29 cellular contexts compared by ENCODE assay signal in the genomic region with DNA sequence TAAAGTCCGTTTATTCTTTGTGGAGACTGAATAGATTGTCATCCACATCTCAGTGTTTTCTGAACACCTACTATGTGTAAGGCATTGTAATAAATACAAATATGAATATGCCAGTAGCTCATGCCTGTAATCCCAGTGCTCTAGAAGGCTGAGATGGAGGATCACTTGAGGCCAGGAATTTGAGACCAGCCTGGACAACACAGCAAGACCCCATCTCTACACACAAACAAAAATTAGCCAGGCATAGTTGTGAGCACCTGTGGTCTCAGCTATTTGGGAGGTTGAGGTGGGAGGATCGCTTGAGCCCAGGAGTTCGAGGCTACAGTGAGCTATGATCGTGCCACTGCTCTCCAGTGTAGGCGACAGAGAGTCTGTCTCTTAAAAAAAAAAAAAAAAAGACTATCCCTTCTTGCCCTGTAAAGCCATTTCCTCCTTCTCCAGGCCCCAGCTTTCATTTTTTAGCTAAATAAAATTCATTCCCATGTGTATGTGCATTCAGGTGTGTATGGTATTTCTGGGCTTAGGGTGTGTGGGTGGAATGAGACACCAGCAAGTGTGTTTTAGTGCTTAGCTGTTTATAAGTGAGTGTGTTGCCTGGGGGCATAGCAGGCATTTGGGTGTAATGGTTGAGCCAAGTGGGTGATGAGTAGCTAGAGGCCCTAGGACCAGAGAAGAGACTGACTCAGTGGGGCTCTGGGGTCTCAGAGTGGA. TPM values are rescaled to one million over a fixed set of nuclear protein-coding genes. Genes with fewer than 3 reads are reported as not detected.
DNase-seq lines count a peak whose midpoint lies in the region; ATAC-seq, FAIRE-seq and TF ChIP-seq lines count a peak whose summit lies in the region.
"Had no signal": no experiment of that assay in that cellular context is flagged by ENCODE, and none has a peak within 500 bp of the region (broad histone marks: within the 10 kb centered on the region; RNA-seq: fewer than 3 reads in every experiment).

No MANE protein-coding gene starts in this region.

- no peak overlapping the region for H3K27ac ChIP-seq in HepG2 (ENCODE audit: extremely low read length, insufficient read depth, low read length)
- no peak overlapping the region for H3K27ac ChIP-seq in right lobe of liver
- peak overlapping the region; percentile 13 for H3K27ac ChIP-seq in astrocyte (ENCODE audit: low read depth, low read length)
- H3K27ac ChIP-seq: A549, ascending aorta, C4-2B, coronary artery, heart right ventricle, SJSA1 had no signal

- peaks cover 7% of the 10 kb centered on the region for H3K36me3 Mint-ChIP-seq in astrocyte (ENCODE audit: low read depth, unreplicated experiment)
- H3K36me3 Mint-ChIP-seq in activated CD4-positive, alpha-beta T cell treated with anti-CD3 and anti-CD28 coated beads, Interleukin-2, amount 10 ng/mL, durations not matched to agents 24 days and 14 days (ENCODE audit: low read depth), result no peaks in the 10 kb centered on the region

- FAIRE-seq in HepG2 (lab: Jason Lieb, UNC), result no peak
- FAIRE-seq in astrocyte (lab: Jason Lieb, UNC), result no peak
- FAIRE-seq: A549, GM19239, islet of Langerhans, TTC549 had no signal

- peaks cover 2% of the 10 kb centered on the region for H3K27me3 Mint-ChIP-seq in astrocyte (ENCODE audit: low read depth, unreplicated experiment)
- peaks cover 3% of the 10 kb centered on the region for H3K27me3 Mint-ChIP-seq in activated CD4-positive, alpha-beta T cell treated with anti-CD3 and anti-CD28 coated beads, Interleukin-2, amount 10 ng/mL, durations not matched to agents 24 days and 14 days

- H2AFZ ChIP-seq in HepG2 (ENCODE audit: low read length) (no peak overlapping the region), astrocyte (ENCODE audit: low read depth, low read length) (peak overlapping the region; percentile 46)

- peaks cover 15% of the 10 kb centered on the region for H3K4me1 Mint-ChIP-seq in astrocyte (ENCODE audit: low read depth, unreplicated experiment)
- no peaks in the 10 kb centered on the region for H3K4me1 Mint-ChIP-seq in activated CD4-positive, alpha-beta T cell treated with anti-CD3 and anti-CD28 coated beads, Interleukin-2, amount 10 ng/mL, durations not matched to agents 24 days and 14 days

- no peaks in the 10 kb centered on the region for H3K9me3 Mint-ChIP-seq in astrocyte (ENCODE audit: unreplicated experiment)
- no peaks in the 10 kb centered on the region for H3K9me3 Mint-ChIP-seq in activated CD4-positive, alpha-beta T cell treated with anti-CD3 and anti-CD28 coated beads, Interleukin-2, amount 10 ng/mL, durations not matched to agents 24 days and 14 days
- H3K9me3 Mint-ChIP-seq: activated naive CD4-positive, alpha-beta T cell treated with anti-CD3 and anti-CD28 coated beads for 36 hours had no signal

- no peak overlapping the region for H3K4me2 ChIP-seq in HepG2 (ENCODE audit: low read depth, low read length)
- H3K4me2 ChIP-seq in astrocyte (ENCODE audit: low read length), result peak overlapping the region; percentile 1
- H3K4me2 ChIP-seq: A549 had no signal

- H3K9ac ChIP-seq in HepG2 (ENCODE audit: insufficient read depth, low read depth, low read length) (no peak overlapping the region), astrocyte (ENCODE audit: low read length) (no peak overlapping the region)

- in situ Hi-C loops in HepG2 (cut with HindIII; ENCODE audit: extremely low pct_ligation_motif_present, low pct_unique_long_range_greater_than_20kb), result no loop called here

- no peak for TF ChIP-seq CTCF in HepG2 (CRISPR knock-in tag; IDR thresholded peaks at IDR 0.05)
- no peak for TF ChIP-seq CTCF in right lobe of liver (IDR thresholded peaks at IDR 0.05)
- TF ChIP-seq CTCF in astrocyte (IDR thresholded peaks at IDR 0.05; ENCODE audit: insufficient read depth, low read depth, low read length), result no peak

- peak overlapping the region; percentile 23 for H3K4me3 Mint-ChIP-seq in astrocyte (ENCODE audit: unreplicated experiment)
- H3K4me3 Mint-ChIP-seq in activated CD4-positive, alpha-beta T cell treated with anti-CD3 and anti-CD28 coated beads, Interleukin-2, amount 10 ng/mL, durations not matched to agents 24 days and 14 days, result no peak overlapping the region
- H3K4me3 Mint-ChIP-seq: activated naive CD4-positive, alpha-beta T cell treated with anti-CD3 and anti-CD28 coated beads for 36 hours; nephron progenitor cell had no signal

- TF ChIP-seq EP300 in HepG2 (IDR thresholded peaks at IDR 0.05; ENCODE audit: low read depth in 2 of 2, low read length in 2 of 2), result no peak
- TF ChIP-seq EP300 in HepG2 (CRISPR knock-in tag; IDR thresholded peaks at IDR 0.05; ENCODE audit: borderline replicate concordance), result no peak

- no peak overlapping the region for H3K4me3 ChIP-seq in HepG2 (replicated peaks in 1 of 3; ENCODE audit: insufficient read depth in 1 of 3, low read depth in 2 of 3, low read length in 3 of 3)
- H3K4me3 ChIP-seq in right lobe of liver, result no peak overlapping the region
- H3K4me3 ChIP-seq in astrocyte (ENCODE audit: insufficient read depth, low read depth, low read length), result no peak overlapping the region
- H3K4me3 ChIP-seq: A549, ascending aorta, coronary artery, heart right ventricle, SJSA1 had no signal

- H4K20me1 ChIP-seq in HepG2 (ENCODE audit: insufficient read depth, low read length) (no peaks in the 10 kb centered on the region), astrocyte (ENCODE audit: insufficient read depth, low read length) (no peaks in the 10 kb centered on the region)

- H3K9me3 ChIP-seq in HepG2 (ENCODE audit: low read length) (no peaks in the 10 kb centered on the region), right lobe of liver (no peaks in the 10 kb centered on the region), astrocyte (ENCODE audit: insufficient read depth, low read depth, low read length) (no peaks in the 10 kb centered on the region)
- H3K9me3 ChIP-seq: A549, ascending aorta, heart right ventricle, SJSA1 had no signal

- CTCF ChIA-PET in HepG2 (lab: Yijun Ruan, JAX; ENCODE audit: low intra/inter-chr PET ratio, low total read pairs), result no interaction called here

- H3K27ac Mint-ChIP-seq in astrocyte (ENCODE audit: unreplicated experiment), result no peak overlapping the region
- no peak overlapping the region for H3K27ac Mint-ChIP-seq in activated CD4-positive, alpha-beta T cell treated with anti-CD3 and anti-CD28 coated beads, Interleukin-2, amount 10 ng/mL, durations not matched to agents 24 days and 14 days
- H3K27ac Mint-ChIP-seq: activated naive CD4-positive, alpha-beta T cell treated with anti-CD3 and anti-CD28 coated beads for 36 hours; nephron progenitor cell had no signal

- DNase-seq in HepG2 (ENCODE audit: low spot score) (no peak), right lobe of liver (no peak), astrocyte (ENCODE audit: low read depth) (no peak), glomerular visceral epithelial cell (ENCODE audit: extremely low spot score) (peak; percentile 42), GM19238 (ENCODE audit: insufficient read length, low spot score) (no peak)
- DNase-seq in activated CD4-positive, alpha-beta T cell treated with anti-CD3 and anti-CD28 coated beads, Interleukin-2, amount 10 ng/mL, durations not matched to agents 24 days and 14 days, result no peak
- DNase-seq: activated naive CD4-positive, alpha-beta T cell treated with anti-CD3 and anti-CD28 coated beads for 36 hours; DMS53; erythroblast; heart right ventricle; mesendoderm; NCI-H187; NCI-H524 treated with DMSO at 0.1 percent for 48 hours; nephron progenitor cell; stimulated activated CD4-positive, alpha-beta T cell treated with anti-CD3 and anti-CD28 coated beads, Interleukin-15, amount 100 ng/mL, for 24 hours; stimulated activated naive CD4-positive, alpha-beta T cell had no signal

- no peak for TF ChIP-seq RAD21 in HepG2 (CRISPR knock-in tag; IDR thresholded peaks at IDR 0.05)

- H3K79me2 ChIP-seq in HepG2 (ENCODE audit: insufficient read depth, low read length) (no peaks in the 10 kb centered on the region), astrocyte (ENCODE audit: insufficient read depth, low read length) (peaks cover 4% of the 10 kb centered on the region)

- POLR2A ChIA-PET in HepG2 (lab: Yijun Ruan, JAX), result no interaction called here

- TF ChIP-seq POLR2A in HepG2 (IDR thresholded peaks at IDR 0.05; ENCODE audit: insufficient read depth in 1 of 2, low read depth in 2 of 2, low read length in 2 of 2), result no peak
- no peak for TF ChIP-seq POLR2A in right lobe of liver (IDR thresholded peaks at IDR 0.05)

- WGBS in HepG2 (ENCODE audit: low lambda C conversion rate), result 90% methylated on average over 5 of the region's 5 CpGs
- WGBS in right lobe of liver (ENCODE audit: insufficient coverage, low coverage, low lambda C conversion rate, missing lambda C conversion rate), result 87% methylated on average over 5 of the region's 5 CpGs

- intact Hi-C loops in HepG2 (cut with micrococcal nuclease; ENCODE audit: unreplicated experiment) (no loop called here), right lobe of liver (cut with DNase I) (no loop called here)
- intact Hi-C loops in activated CD4-positive, alpha-beta T cell treated with anti-CD3 and anti-CD28 coated beads, Interleukin-2, amount 10 ng/mL, durations not matched to agents 24 days and 14 days (cut with micrococcal nuclease), result no loop called here

- H3K27me3 ChIP-seq in HepG2 (ENCODE audit: control insufficient read depth in 1 of 2, insufficient read depth in 2 of 2, low read length in 2 of 2) (no peaks in the 10 kb centered on the region), right lobe of liver (no peaks in the 10 kb centered on the region), astrocyte (ENCODE audit: insufficient read depth, low read length) (no peaks in the 10 kb centered on the region)
- H3K27me3 ChIP-seq: ascending aorta, heart right ventricle, SJSA1 had no signal

- peaks cover 35% of the 10 kb centered on the region for H3K4me1 ChIP-seq in HepG2 (ENCODE audit: insufficient read depth, low read length)
- H3K4me1 ChIP-seq in right lobe of liver, result no peaks in the 10 kb centered on the region
- H3K4me1 ChIP-seq in astrocyte (ENCODE audit: insufficient read depth, low read length), result peaks cover 21% of the 10 kb centered on the region

- ATAC-seq in HepG2 (no peak), right lobe of liver (no peak), HG03135 (IDR thresholded peaks at IDR 0.05; ENCODE audit: unreplicated experiment) (no peak), HG03460 (IDR thresholded peaks at IDR 0.05; ENCODE audit: unreplicated experiment) (no peak)
- ATAC-seq: A549, HCT116, heart right ventricle had no signal

- H3K36me3 ChIP-seq in HepG2 (replicated peaks in 1 of 2; ENCODE audit: control insufficient read depth in 1 of 2, insufficient read depth in 2 of 2, low read length in 2 of 2) (peaks cover 0 to 10% of the 10 kb centered on the region in 2 experiments; a peak in 1 of 5 replicates), right lobe of liver (no peaks in the 10 kb centered on the region), astrocyte (ENCODE audit: insufficient read depth, low read length) (no peaks in the 10 kb centered on the region)
- H3K36me3 ChIP-seq: ascending aorta, SJSA1 had no signal

- BruUV-seq in HepG2 (replicated peaks; lab: Mats Ljungman, UMichigan), result no TSS peak

RNA-seq across cellular contexts. Expression of a gene that starts 7.8 kb away (rescaled TPM):
- total RNA-seq in HepG2 (2016; rRNA removed; fragmentation: Illumina TruSeq; extraction: Trizol) (3.1 and 4.0 TPM in 2 replicates), right lobe of liver (1 to 10 TPM; 1.3 to 3.3 (median 3.0) TPM), astrocyte (8.5 and 10.0 TPM in 2 replicates)
- total RNA-seq in HepG2 (2016; cell fraction: cytosol; rRNA removed; fragmentation: Illumina TruSeq; extraction: Trizol; ENCODE audit: low read depth), result 1.9 and 2.7 TPM in 2 replicates
- total RNA-seq in HepG2 (2016; cell fraction: insoluble cytoplasmic fraction; rRNA removed; fragmentation: Illumina TruSeq; extraction: Trizol), result 2.4 and 4.3 TPM in 2 replicates
- 1.9 and 2.3 TPM in 2 replicates for total RNA-seq in HepG2 (2016; cell fraction: membrane; rRNA removed; fragmentation: Illumina TruSeq; extraction: Trizol)
- total RNA-seq in HepG2 (2016; cell fraction: nucleus; rRNA removed; fragmentation: Illumina TruSeq; extraction: Trizol), result 7.6 and 9.5 TPM in 2 replicates
- 6.6 and 7.8 TPM in 2 replicates for polyA plus RNA-seq in HepG2 (2011; rRNA removed)
- polyA plus RNA-seq in HepG2 (2011; cell fraction: cytosol; rRNA removed), result 3.6 and 4.4 TPM in 2 replicates
- polyA plus RNA-seq in HepG2 (2011; cell fraction: nucleus; rRNA removed), result 23.5 and 27.3 TPM in 2 replicates
- 5.9 and 7.3 TPM in 2 replicates for polyA plus RNA-seq in HepG2 (2012)
- polyA plus RNA-seq in HepG2 (2016; cell fraction: cytosol; fragmentation: Illumina TruSeq; extraction: Trizol; ENCODE audit: low read depth), result 0.35 and 0.41 TPM in 2 replicates
- polyA plus RNA-seq in HepG2 (2016; cell fraction: insoluble cytoplasmic fraction; fragmentation: Illumina TruSeq; extraction: Trizol; ENCODE audit: low read depth), result 2.4 and 3.9 TPM in 2 replicates
- polyA plus RNA-seq in HepG2 (2016; cell fraction: membrane; fragmentation: Illumina TruSeq; extraction: Trizol; ENCODE audit: low read depth), result 0.68 TPM in 2 replicates
- polyA plus RNA-seq in HepG2 (2016; cell fraction: nucleus; fragmentation: Illumina TruSeq; extraction: Trizol; ENCODE audit: insufficient read depth, low read depth), result 18.1 and 20.4 TPM in 2 replicates
- polyA minus RNA-seq in HepG2 (2011; rRNA and poly(A)+ RNA removed; ENCODE audit: low replicate concordance), result 25.8 and 30.0 TPM in 2 replicates
- polyA minus RNA-seq in HepG2 (2011; cell fraction: cytosol; rRNA and poly(A)+ RNA removed), result 7.9 and 9.1 TPM in 2 replicates
- polyA minus RNA-seq in HepG2 (2011; cell fraction: nucleus; rRNA and poly(A)+ RNA removed), result 13.4 and 15.3 TPM in 2 replicates
- total RNA-seq in activated CD4-positive, alpha-beta T cell treated with anti-CD3 and anti-CD28 coated beads, Interleukin-2, amount 10 ng/mL, durations not matched to agents 24 days and 14 days, result 3.8 and 4.1 TPM in 2 replicates

RNA-seq across cellular contexts. Expression of a gene that starts 25.8 kb away (rescaled TPM):
- 26.5 and 28.6 TPM in 2 replicates for total RNA-seq in HepG2 (2016; rRNA removed; fragmentation: Illumina TruSeq; extraction: Trizol)
- 15.7 and 18.2 TPM in 2 replicates for total RNA-seq in HepG2 (2016; cell fraction: cytosol; rRNA removed; fragmentation: Illumina TruSeq; extraction: Trizol; ENCODE audit: low read depth)
- total RNA-seq in HepG2 (2016; cell fraction: insoluble cytoplasmic fraction; rRNA removed; fragmentation: Illumina TruSeq; extraction: Trizol), result 23.7 and 27.5 TPM in 2 replicates
- 24.4 and 25.4 TPM in 2 replicates for total RNA-seq in HepG2 (2016; cell fraction: membrane; rRNA removed; fragmentation: Illumina TruSeq; extraction: Trizol)
- total RNA-seq in HepG2 (2016; cell fraction: nucleus; rRNA removed; fragmentation: Illumina TruSeq; extraction: Trizol), result 23.6 and 27.9 TPM in 2 replicates
- 23.9 and 30.3 TPM in 2 replicates for polyA plus RNA-seq in HepG2 (2011; rRNA removed)
- 11.8 and 18.1 TPM in 2 replicates for polyA plus RNA-seq in HepG2 (2011; cell fraction: cytosol; rRNA removed)
- 104 and 135 TPM in 2 replicates for polyA plus RNA-seq in HepG2 (2011; cell fraction: nucleus; rRNA removed)
- 12.2 and 19.3 TPM in 2 replicates for polyA plus RNA-seq in HepG2 (2012)
- polyA plus RNA-seq in HepG2 (2016; cell fraction: cytosol; fragmentation: Illumina TruSeq; extraction: Trizol; ENCODE audit: low read depth), result 13.9 and 14.3 TPM in 2 replicates
- 37.5 and 41.0 TPM in 2 replicates for polyA plus RNA-seq in HepG2 (2016; cell fraction: insoluble cytoplasmic fraction; fragmentation: Illumina TruSeq; extraction: Trizol; ENCODE audit: low read depth)
- polyA plus RNA-seq in HepG2 (2016; cell fraction: membrane; fragmentation: Illumina TruSeq; extraction: Trizol; ENCODE audit: low read depth), result 24.3 and 27.2 TPM in 2 replicates
- polyA plus RNA-seq in HepG2 (2016; cell fraction: nucleus; fragmentation: Illumina TruSeq; extraction: Trizol; ENCODE audit: insufficient read depth, low read depth), result 82.1 and 85.7 TPM in 2 replicates
- polyA minus RNA-seq in HepG2 (2011; rRNA and poly(A)+ RNA removed; ENCODE audit: low replicate concordance), result 12.7 and 26.2 TPM in 2 replicates
- polyA minus RNA-seq in HepG2 (2011; cell fraction: cytosol; rRNA and poly(A)+ RNA removed), result 7.7 and 12.2 TPM in 2 replicates
- 12.3 and 21.4 TPM in 2 replicates for polyA minus RNA-seq in HepG2 (2011; cell fraction: nucleus; rRNA and poly(A)+ RNA removed)
- total RNA-seq in right lobe of liver, result 1 to 10 TPM in 5 of 6 experiments, under 1 TPM in 1; 0.70 to 3.4 (median 1.5) TPM
- 4.5 and 7.7 TPM in 2 replicates for total RNA-seq in astrocyte
- 4.5 and 5.0 TPM in 2 replicates for total RNA-seq in activated CD4-positive, alpha-beta T cell treated with anti-CD3 and anti-CD28 coated beads, Interleukin-2, amount 10 ng/mL, durations not matched to agents 24 days and 14 days

RNA-seq across cellular contexts. Expression of a gene that starts 43.4 kb away (rescaled TPM):
- total RNA-seq in HepG2 (2016; rRNA removed; fragmentation: Illumina TruSeq; extraction: Trizol) (134 and 166 TPM in 2 replicates), right lobe of liver (100 to 1,000 TPM in 2 of 6 experiments, 10 to 100 TPM in 4; 73.5 to 123 (median 91.6) TPM), astrocyte (350 and 355 TPM in 2 replicates)
- total RNA-seq in HepG2 (2016; cell fraction: cytosol; rRNA removed; fragmentation: Illumina TruSeq; extraction: Trizol; ENCODE audit: low read depth), result 35.5 and 37.6 TPM in 2 replicates
- total RNA-seq in HepG2 (2016; cell fraction: insoluble cytoplasmic fraction; rRNA removed; fragmentation: Illumina TruSeq; extraction: Trizol), result 133 and 171 TPM in 2 replicates
- 59.1 and 63.3 TPM in 2 replicates for total RNA-seq in HepG2 (2016; cell fraction: membrane; rRNA removed; fragmentation: Illumina TruSeq; extraction: Trizol)
- total RNA-seq in HepG2 (2016; cell fraction: nucleus; rRNA removed; fragmentation: Illumina TruSeq; extraction: Trizol), result 64.5 and 74.2 TPM in 2 replicates
- 103 and 142 TPM in 2 replicates for polyA plus RNA-seq in HepG2 (2011; rRNA removed)
- 112 and 159 TPM in 2 replicates for polyA plus RNA-seq in HepG2 (2011; cell fraction: cytosol; rRNA removed)
- 105 and 142 TPM in 2 replicates for polyA plus RNA-seq in HepG2 (2011; cell fraction: nucleus; rRNA removed)
- 149 and 254 TPM in 2 replicates for polyA plus RNA-seq in HepG2 (2012)
- polyA plus RNA-seq in HepG2 (2016; cell fraction: cytosol; fragmentation: Illumina TruSeq; extraction: Trizol; ENCODE audit: low read depth), result 26.3 and 26.7 TPM in 2 replicates
- polyA plus RNA-seq in HepG2 (2016; cell fraction: insoluble cytoplasmic fraction; fragmentation: Illumina TruSeq; extraction: Trizol; ENCODE audit: low read depth), result 147 and 154 TPM in 2 replicates
- polyA plus RNA-seq in HepG2 (2016; cell fraction: membrane; fragmentation: Illumina TruSeq; extraction: Trizol; ENCODE audit: low read depth), result 40.9 and 46.0 TPM in 2 replicates
- 89.4 and 93.0 TPM in 2 replicates for polyA plus RNA-seq in HepG2 (2016; cell fraction: nucleus; fragmentation: Illumina TruSeq; extraction: Trizol; ENCODE audit: insufficient read depth, low read depth)
- 99.8 and 124 TPM in 2 replicates for polyA minus RNA-seq in HepG2 (2011; rRNA and poly(A)+ RNA removed; ENCODE audit: low replicate concordance)
- 50.9 and 77.1 TPM in 2 replicates for polyA minus RNA-seq in HepG2 (2011; cell fraction: cytosol; rRNA and poly(A)+ RNA removed)
- 83.3 and 131 TPM in 2 replicates for polyA minus RNA-seq in HepG2 (2011; cell fraction: nucleus; rRNA and poly(A)+ RNA removed)
- 141 and 150 TPM in 2 replicates for total RNA-seq in activated CD4-positive, alpha-beta T cell treated with anti-CD3 and anti-CD28 coated beads, Interleukin-2, amount 10 ng/mL, durations not matched to agents 24 days and 14 days

RNA-seq across cellular contexts. Expression of a gene that starts 49.7 kb away (rescaled TPM):
- total RNA-seq in HepG2 (2016; rRNA removed; fragmentation: Illumina TruSeq; extraction: Trizol), result 3.8 and 5.7 TPM in 2 replicates
- 3.1 and 3.6 TPM in 2 replicates for total RNA-seq in HepG2 (2016; cell fraction: cytosol; rRNA removed; fragmentation: Illumina TruSeq; extraction: Trizol; ENCODE audit: low read depth)
- total RNA-seq in HepG2 (2016; cell fraction: insoluble cytoplasmic fraction; rRNA removed; fragmentation: Illumina TruSeq; extraction: Trizol), result 2.8 and 5.0 TPM in 2 replicates
- 3.2 and 3.4 TPM in 2 replicates for total RNA-seq in HepG2 (2016; cell fraction: membrane; rRNA removed; fragmentation: Illumina TruSeq; extraction: Trizol)
- 2.4 and 2.6 TPM in 2 replicates for total RNA-seq in HepG2 (2016; cell fraction: nucleus; rRNA removed; fragmentation: Illumina TruSeq; extraction: Trizol)
- polyA plus RNA-seq in HepG2 (2011; rRNA removed), result 3.7 and 6.1 TPM in 2 replicates
- 4.3 and 4.4 TPM in 2 replicates for polyA plus RNA-seq in HepG2 (2011; cell fraction: cytosol; rRNA removed)
- 6.0 and 7.0 TPM in 2 replicates for polyA plus RNA-seq in HepG2 (2011; cell fraction: nucleus; rRNA removed)
- polyA plus RNA-seq in HepG2 (2012), result 2.5 and 2.7 TPM in 2 replicates
- polyA plus RNA-seq in HepG2 (2016; cell fraction: cytosol; fragmentation: Illumina TruSeq; extraction: Trizol; ENCODE audit: low read depth), result 2.2 TPM in 2 replicates
- polyA plus RNA-seq in HepG2 (2016; cell fraction: insoluble cytoplasmic fraction; fragmentation: Illumina TruSeq; extraction: Trizol; ENCODE audit: low read depth), result 4.9 and 5.8 TPM in 2 replicates
- 2.6 and 2.9 TPM in 2 replicates for polyA plus RNA-seq in HepG2 (2016; cell fraction: membrane; fragmentation: Illumina TruSeq; extraction: Trizol; ENCODE audit: low read depth)
- polyA plus RNA-seq in HepG2 (2016; cell fraction: nucleus; fragmentation: Illumina TruSeq; extraction: Trizol; ENCODE audit: insufficient read depth, low read depth), result 4.3 and 5.1 TPM in 2 replicates
- 0.30 and 3.0 TPM in 2 replicates for polyA minus RNA-seq in HepG2 (2011; rRNA and poly(A)+ RNA removed; ENCODE audit: low replicate concordance)
- 1.1 and 1.3 TPM in 2 replicates for polyA minus RNA-seq in HepG2 (2011; cell fraction: cytosol; rRNA and poly(A)+ RNA removed)
- polyA minus RNA-seq in HepG2 (2011; cell fraction: nucleus; rRNA and poly(A)+ RNA removed), result 2.3 and 2.9 TPM in 2 replicates
- not detected for total RNA-seq in right lobe of liver
- not detected in 2 replicates for total RNA-seq in astrocyte
- total RNA-seq in activated CD4-positive, alpha-beta T cell treated with anti-CD3 and anti-CD28 coated beads, Interleukin-2, amount 10 ng/mL, durations not matched to agents 24 days and 14 days, result not detected in 2 replicates
- total RNA-seq: activated naive CD4-positive, alpha-beta T cell treated with anti-CD3 and anti-CD28 coated beads for 36 hours; ascending aorta; HT1080; SJSA1; urinary bladder had no signal
- polyA plus RNA-seq: A549 had no signal
